ENCODE assay signal across 15 cellular contexts in genomic region chr10:42795701-42796100, GRCh38.
"Had no signal": no experiment of that assay in that cellular context is flagged by ENCODE, and none has a peak within 500 bp of the region (broad histone marks: within the 10 kb centered on the region; RNA-seq: fewer than 3 reads in every experiment).

No MANE protein-coding gene starts in this region.

- H3K9me3 Mint-ChIP-seq: naive thymus-derived CD4-positive, alpha-beta T cell; nephron progenitor cell had no signal

- H3K27me3 Mint-ChIP-seq: naive thymus-derived CD4-positive, alpha-beta T cell had no signal

- H3K4me1 Mint-ChIP-seq: nephron progenitor cell had no signal

- ATAC-seq: gastroesophageal sphincter; left cardiac atrium; lower lobe of right lung; naive thymus-derived CD4-positive, alpha-beta T cell; psoas muscle; stimulated activated naive CD8-positive, alpha-beta T cell treated with anti-CD3 and anti-CD28 coated beads, Interleukin-15, Interleukin-2, amounts not matched to agents 100 U/mL and 50 U/mL, for 24 hours had no signal

- DNase-seq: effector memory CD4-positive, alpha-beta T cell; glutamatergic neuron; left cardiac atrium; left ventricle myocardium inferior; lower lobe of right lung; mesendoderm; naive thymus-derived CD4-positive, alpha-beta T cell; nephron progenitor cell; psoas muscle; sigmoid colon; stimulated activated naive CD8-positive, alpha-beta T cell treated with anti-CD3 and anti-CD28 coated beads, Interleukin-15, Interleukin-2, amounts not matched to agents 100 U/mL and 50 U/mL, for 24 hours; tibial artery; upper lobe of left lung; uterus had no signal

- H3K27ac Mint-ChIP-seq: naive thymus-derived CD4-positive, alpha-beta T cell; nephron progenitor cell had no signal

- H3K4me3 Mint-ChIP-seq: naive thymus-derived CD4-positive, alpha-beta T cell; nephron progenitor cell had no signal
